In genomic region chr13:28819748-28820098, GRCh38 we compare ENCODE assay signal across 9 cellular contexts. TPM values are rescaled to one million over a fixed set of nuclear protein-coding genes. Genes with fewer than 3 reads are reported as not detected.
A peak's percentile ranks its signal among the peaks of the same experiment; 100 is the strongest.
DNase-seq lines count a peak whose midpoint lies in the region; ATAC-seq and TF ChIP-seq lines count a peak whose summit lies in the region.
"Had no signal": no experiment of that assay in that cellular context is flagged by ENCODE, and none has a peak within 500 bp of the region (broad histone marks: within the 10 kb centered on the region; RNA-seq: fewer than 3 reads in every experiment).

No MANE protein-coding gene starts in this region.

- no peak overlapping the region for H2BK20ac ChIP-seq in H9 (ENCODE audit: low read depth, low read length, poor library complexity, severe bottlenecking)

- H3K9me3 ChIP-seq in H9 (ENCODE audit: control insufficient read depth, low read depth, low read length) (no peaks in the 10 kb centered on the region), trophoblast cell (ENCODE audit: insufficient read depth, low read depth, low read length) (peaks cover 2% of the 10 kb centered on the region)
- H3K9me3 ChIP-seq: neutrophil had no signal

- no peak overlapping the region for H3K23ac ChIP-seq in H9 (ENCODE audit: insufficient read length, low read depth, low read length)
- no peak overlapping the region for H3K23ac ChIP-seq in trophoblast cell (ENCODE audit: low read length)

- no peak overlapping the region for H4K5ac ChIP-seq in H9 (ENCODE audit: insufficient read length, low read depth, low read length)

- H2BK12ac ChIP-seq in H9 (ENCODE audit: insufficient read length, low read depth, low read length) (no peak overlapping the region), trophoblast cell (ENCODE audit: low read length) (no peak overlapping the region)

- H3K36me3 ChIP-seq in trophoblast cell (ENCODE audit: control insufficient read depth in 1 of 2, insufficient read depth in 2 of 2, low read length in 2 of 2), result no peaks in the 10 kb centered on the region
- H3K36me3 ChIP-seq: neutrophil had no signal

- H3K4me1 Mint-ChIP-seq in H9, result peaks cover 8 to 11% of the 10 kb centered on the region in 2 experiments; a peak in 3 of 4 replicates

- no peak overlapping the region for H4K91ac ChIP-seq in H9 (ENCODE audit: insufficient read length, low read depth, low read length)
- no peak overlapping the region for H4K91ac ChIP-seq in trophoblast cell (ENCODE audit: low read depth, low read length)

- no peak overlapping the region for H2BK15ac ChIP-seq in H9 (ENCODE audit: low read depth, low read length)

- ATAC-seq in HG02973 (IDR thresholded peaks at IDR 0.05; ENCODE audit: unreplicated experiment), result no peak

- H2BK120ac ChIP-seq in H9 (ENCODE audit: low read depth, low read length, poor library complexity, severe bottlenecking), result no peak overlapping the region
- H2BK120ac ChIP-seq in trophoblast cell (ENCODE audit: insufficient read depth, low read length, poor library complexity), result no peak overlapping the region

- peak overlapping the region; percentile 70 for H3K4me3 ChIP-seq in trophoblast cell (ENCODE audit: low read depth, low read length)

- H2BK5ac ChIP-seq in H9 (ENCODE audit: insufficient read length, low read length), result no peak overlapping the region
- no peak overlapping the region for H2BK5ac ChIP-seq in trophoblast cell (ENCODE audit: low read depth, low read length, poor library complexity)

- H3K4ac ChIP-seq in H9 (ENCODE audit: low read depth, low read length), result no peak overlapping the region
- H3K4ac ChIP-seq in trophoblast cell (ENCODE audit: low read depth, low read length), result no peak overlapping the region

- H3K4me1 ChIP-seq in H9 (ENCODE audit: insufficient read depth, low read length), result no peaks in the 10 kb centered on the region
- H3K4me1 ChIP-seq in trophoblast cell (ENCODE audit: control insufficient read depth in 1 of 2, insufficient read depth in 2 of 2, low read length in 2 of 2), result peaks cover 7 to 8% of the 10 kb centered on the region in 2 experiments

- no peak overlapping the region for H3T11ph ChIP-seq in H9 (ENCODE audit: low read length)

- H3K4me3 Mint-ChIP-seq in H9, result peak overlapping the region in 1 of 2 experiments; percentile 57; a peak in 2 of 5 replicates

- peaks cover 75% of the 10 kb centered on the region for H3K27me3 Mint-ChIP-seq in H9 (ENCODE audit: low read depth)

- peaks cover 0 to 2% (median 0%) of the 10 kb centered on the region in 3 experiments; a peak in 2 of 7 replicates for H3K36me3 Mint-ChIP-seq in H9 (ENCODE audit: insufficient read depth in 1 of 3, low read depth in 3 of 3)

- TF ChIP-seq CTCF in H9 (conservative IDR thresholded peaks at IDR 0.05), result peak; percentile 50; the same call in 2 of the 3 replicates

- H3K9me3 Mint-ChIP-seq in H9, result peaks cover 10 to 14% of the 10 kb centered on the region in 2 experiments

- H3K4me2 ChIP-seq in H9 (ENCODE audit: insufficient read depth, insufficient read length, low read length) (peak overlapping the region; percentile 52), trophoblast cell (ENCODE audit: low read length) (peak overlapping the region; percentile 96)

- H3K27me3 ChIP-seq in H9 (ENCODE audit: insufficient read depth, low read length), result peaks cover 17% of the 10 kb centered on the region
- H3K27me3 ChIP-seq in trophoblast cell (ENCODE audit: insufficient read depth, low read length), result peaks cover 20% of the 10 kb centered on the region

- H3K56ac ChIP-seq in H9 (ENCODE audit: insufficient read length, low read depth, low read length), result no peak overlapping the region

- H3K79me1 ChIP-seq in H9 (ENCODE audit: insufficient read depth, low read depth, low read length, poor library complexity, severe bottlenecking) (no peaks in the 10 kb centered on the region), trophoblast cell (ENCODE audit: low read length) (no peaks in the 10 kb centered on the region)

- H3K23me2 ChIP-seq in H9 (ENCODE audit: insufficient read length, low read depth, low read length, poor library complexity, severe bottlenecking), result peaks cover 11% of the 10 kb centered on the region

- no peaks in the 10 kb centered on the region for H3K79me2 ChIP-seq in H9 (ENCODE audit: insufficient read depth, low read length)
- H3K79me2 ChIP-seq in trophoblast cell (ENCODE audit: control insufficient read depth, insufficient read depth, low read length, poor library complexity), result no peaks in the 10 kb centered on the region

- H3K14ac ChIP-seq in H9 (ENCODE audit: insufficient read depth, low read length) (no peak overlapping the region), trophoblast cell (ENCODE audit: low read length) (no peak overlapping the region)

- no CpG with 5 or more reads among the region's 55 CpGs for WGBS in H9 (ENCODE audit: extremely low coverage, insufficient read length, low lambda C conversion rate)
- no CpG with 5 or more reads among the region's 55 CpGs for WGBS in trophoblast cell (ENCODE audit: extremely low coverage, insufficient coverage, insufficient read length)

- no peaks in the 10 kb centered on the region for H4K20me1 ChIP-seq in H9 (ENCODE audit: control insufficient read depth, insufficient read depth, insufficient read length)

- H3K18ac ChIP-seq in H9 (ENCODE audit: insufficient read length, low read depth, low read length), result no peak overlapping the region
- H3K18ac ChIP-seq in trophoblast cell (ENCODE audit: low read length), result no peak overlapping the region

- H4K12ac ChIP-seq in trophoblast cell (ENCODE audit: low read depth, low read length), result no peak overlapping the region

- H2AK5ac ChIP-seq in H9 (ENCODE audit: insufficient read length, low read length) (no peak overlapping the region), trophoblast cell (ENCODE audit: low read length) (no peak overlapping the region)

- no peak overlapping the region for H3K27ac Mint-ChIP-seq in H9

- H3K9ac ChIP-seq in H9 (ENCODE audit: extremely low read depth, insufficient read length, low read length) (no peak overlapping the region), trophoblast cell (ENCODE audit: low read length) (no peak overlapping the region)

- DNase-seq in EH (ENCODE audit: low read depth), result peak; percentile 32
- peak; percentile 81 for DNase-seq in H9
- DNase-seq in NCI-H748 treated with DMSO at 0.1 percent for 48 hours (lab: John Stamatoyannopoulos, UW), result peak; percentile 49
- DNase-seq in activated T-helper 9 cell treated with anti-CD3 and anti-CD28 coated beads, Interleukin-2, amount 50 U/mL, for 16 hours (ENCODE audit: low read depth), result peak; percentile 19
- DNase-seq in germinal center (ENCODE audit: low spot score), result peak; percentile 77
- peak; percentile 35 to 69 for DNase-seq in trophoblast cell
- DNase-seq in A172 (ENCODE audit: low spot score), result no peak

- no peak overlapping the region for H4K8ac ChIP-seq in H9 (replicated peaks; ENCODE audit: insufficient read length, low read depth, low read length)
- no peak overlapping the region for H4K8ac ChIP-seq in trophoblast cell (ENCODE audit: low read depth, low read length)

- H3K27ac ChIP-seq in H9 (ENCODE audit: insufficient read length, low read depth, low read length) (no peak overlapping the region), trophoblast cell (ENCODE audit: low read depth, low read length) (no peak overlapping the region)
- H3K27ac ChIP-seq: neutrophil had no signal

- H2AFZ ChIP-seq in H9 (ENCODE audit: low read length) (no peak overlapping the region), trophoblast cell (ENCODE audit: insufficient read depth, low read length, poor library complexity) (peak overlapping the region; percentile 26)

RNA-seq across cellular contexts. Expression of gene MTUS2, which starts 0.4 kb away (rescaled TPM):
- 0.35 and 0.42 TPM in 2 replicates for total RNA-seq in H9 (2021)
- polyA plus RNA-seq in trophoblast cell (2013), result 9.9 and 13.3 TPM in 2 replicates
- 0.10 TPM in 1 of 2 replicates, not detected in the other for total RNA-seq in A172 (2014; rRNA removed; shearing (Covaris generic))
